ENCODE assay signal across 8 cellular contexts in genomic region chr15:55774113-55774970, GRCh38. TPM values are rescaled to one million over a fixed set of nuclear protein-coding genes. Genes with fewer than 3 reads are reported as not detected.
DNase-seq lines count a peak whose midpoint lies in the region; ATAC-seq and TF ChIP-seq lines count a peak whose summit lies in the region.

No MANE protein-coding gene starts in this region.

- TF ChIP-seq POLR2A in erythroblast (IDR thresholded peaks at IDR 0.05; ENCODE audit: low read length): no peak

- DNase-seq in AG09319 (ENCODE audit: extremely low read depth, low read depth) (no peak), LoVo (ENCODE audit: low spot score) (peak; percentile 38), erythroblast (lab: John Stamatoyannopoulos, UW) (peak; percentile 25 to 48), osteocyte (ENCODE audit: extremely low spot score, unreplicated experiment) (no peak), posterior vena cava (ENCODE audit: low spot score) (no peak)
- peak; percentile 16 for DNase-seq in activated CD4-positive, alpha-beta T cell treated with anti-CD3 and anti-CD28 coated beads, Interleukin-2, amount 50 U/mL, for 1 hour

- no peak overlapping the region for H3K27ac Mint-ChIP-seq in osteocyte (ENCODE audit: unreplicated experiment)

- no peaks in the 10 kb centered on the region for H3K36me3 Mint-ChIP-seq in osteocyte (ENCODE audit: unreplicated experiment)

- H3K9me3 Mint-ChIP-seq in osteocyte (ENCODE audit: unreplicated experiment): no peaks in the 10 kb centered on the region

- no peak overlapping the region for H3K4me3 Mint-ChIP-seq in osteocyte (ENCODE audit: unreplicated experiment)

- TF ChIP-seq CTCF in AG09319 (IDR thresholded peaks at IDR 0.05; ENCODE audit: low read depth, low read length) (peak; percentile 53), osteocyte (IDR thresholded peaks at IDR 0.05) (peak; percentile 68)

- peaks cover 4% of the 10 kb centered on the region for H3K4me1 Mint-ChIP-seq in osteocyte (ENCODE audit: unreplicated experiment)

- ATAC-seq in GM18907 (IDR thresholded peaks at IDR 0.05; ENCODE audit: unreplicated experiment) (peak; percentile 69), GM18870 (IDR thresholded peaks at IDR 0.05; ENCODE audit: unreplicated experiment) (no peak)

- H3K27me3 Mint-ChIP-seq in osteocyte (ENCODE audit: unreplicated experiment): peaks cover 17% of the 10 kb centered on the region

- intact Hi-C loops in posterior vena cava (cut with DNase I): no loop called here

RNA-seq across cellular contexts. Expression of gene PRTG, which starts 31.4 kb away (rescaled TPM):
- total RNA-seq in osteocyte: 2.1 and 2.2 TPM in 2 replicates
- total RNA-seq in posterior vena cava: 1 to 10 TPM; 1.0 to 1.3 TPM

Comparison
In these comparisons a context has a peak if more than half of its experiments do, and no peak if none do; other contexts are left out.
1. DNase-seq: peak in LoVo (single experiment), activated CD4-positive, alpha-beta T cell treated with anti-CD3 and anti-CD28 coated beads, Interleukin-2, amount 50 U/mL, for 1 hour (single experiment) and erythroblast (2 of 2); none in AG09319 (single experiment), osteocyte (single experiment) and posterior vena cava (single experiment).